Comparison of ENCODE assay signal across 18 cellular contexts in genomic region chr6:80467408-80467807, GRCh38.
DNase-seq lines count a peak whose midpoint lies in the region; ATAC-seq and TF ChIP-seq lines count a peak whose summit lies in the region.
"Had no signal": no experiment of that assay in that cellular context is flagged by ENCODE, and none has a peak within 500 bp of the region (broad histone marks: within the 10 kb centered on the region; RNA-seq: fewer than 3 reads in every experiment).

No MANE protein-coding gene starts in this region.

- intact Hi-C loops in IMR-90 (cut with micrococcal nuclease) (no loop called here), heart left ventricle (cut with DNase I) (loop anchor here in 1 of 10 donors (10.0 kb wide), 1 partner anchor 103 kb away; no protein-coding TSS in a partner anchor), left ventricle myocardium superior (cut with micrococcal nuclease) (no loop called here), lower lobe of right lung (cut with DNase I) (no loop called here), OCI-LY7 (cut with micrococcal nuclease; ENCODE audit: unreplicated experiment) (no loop called here), transverse colon (cut with DNase I; ENCODE audit: low total_unique reads) (no loop called here)

- H3K9me3 Mint-ChIP-seq in chondrocyte (ENCODE audit: low read depth): no peaks in the 10 kb centered on the region
- H3K9me3 Mint-ChIP-seq: CD4-positive, alpha-beta memory T cell; GM23338; H9 had no signal

- H3K4me1 ChIP-seq in IMR-90 (ENCODE audit: control insufficient read depth, insufficient read depth, low read length) (no peaks in the 10 kb centered on the region), heart left ventricle (peaks cover 0 to 16% (median 0%) of the 10 kb centered on the region in 12 donors), lower lobe of right lung (no peaks in the 10 kb centered on the region), OCI-LY7 (ENCODE audit: insufficient read depth, low read length, poor library complexity, severe bottlenecking) (no peaks in the 10 kb centered on the region), transverse colon (peaks cover 0 to 4% (median 2%) of the 10 kb centered on the region in 4 donors)

- no peaks in the 10 kb centered on the region for H3K9me2 ChIP-seq in neural cell (ENCODE audit: insufficient read depth, low read length)
- H3K9me2 ChIP-seq in OCI-LY7 (ENCODE audit: insufficient read depth, low read length): no peaks in the 10 kb centered on the region

- H3K27me3 ChIP-seq in IMR-90 (ENCODE audit: control insufficient read depth, insufficient read depth, low read length) (no peaks in the 10 kb centered on the region), heart left ventricle (no peaks in the 10 kb centered on the region), neural cell (ENCODE audit: insufficient read depth, low read depth, low read length) (no peaks in the 10 kb centered on the region), lower lobe of right lung (ENCODE audit: low read depth) (no peaks in the 10 kb centered on the region), transverse colon (no peaks in the 10 kb centered on the region)

- no peak overlapping the region for H3K4me3 ChIP-seq in IMR-90 (ENCODE audit: insufficient read depth, low read depth, low read length)
- H3K4me3 ChIP-seq in heart left ventricle: no peak overlapping the region
- peak overlapping the region; percentile 42 for H3K4me3 ChIP-seq in neural cell (ENCODE audit: low read length)
- H3K4me3 ChIP-seq in lower lobe of right lung: no peak overlapping the region
- no peak overlapping the region for H3K4me3 ChIP-seq in OCI-LY7 (ENCODE audit: low read depth, low read length, poor library complexity, severe bottlenecking)
- H3K4me3 ChIP-seq in transverse colon: no peak overlapping the region
- H3K4me3 ChIP-seq: GM23338 had no signal

- POLR2A ChIA-PET in IMR-90 (lab: Charles Lee; ENCODE audit: unreplicated experiment) (no interaction called here), OCI-LY7 (lab: Charles Lee) (no interaction called here)

- H3K79me2 ChIP-seq in neural cell (replicated peaks; ENCODE audit: insufficient read depth, low read length) (no peaks in the 10 kb centered on the region), OCI-LY7 (ENCODE audit: insufficient read depth, low read depth, low read length) (no peaks in the 10 kb centered on the region)

- H2AFZ ChIP-seq in IMR-90 (replicated peaks; ENCODE audit: low read length, poor library complexity) (no peak overlapping the region), neural cell (ENCODE audit: low read depth, low read length) (no peak overlapping the region), OCI-LY7 (ENCODE audit: low read length) (no peak overlapping the region)
- H2AFZ ChIP-seq: GM23338 had no signal

- no peak for DNase-seq in IMR-90
- no peak for DNase-seq in heart left ventricle
- DNase-seq in left ventricle myocardium superior: no peak
- no peak for DNase-seq in chondrocyte (ENCODE audit: low spot score)
- no peak for DNase-seq in lower lobe of right lung
- DNase-seq in OCI-LY7 (ENCODE audit: low spot score): no peak
- DNase-seq in transverse colon: no peak
- DNase-seq: C1 segment of cervical spinal cord; Calu3; CD4-positive, alpha-beta memory T cell; COR-L47; DMS53; DMS79 treated with DMSO at 0.1 percent for 48 hours; GF-D8; H9 had no signal

- no peaks in the 10 kb centered on the region for H3K27me3 Mint-ChIP-seq in chondrocyte (ENCODE audit: low read depth)
- H3K27me3 Mint-ChIP-seq: CD4-positive, alpha-beta memory T cell had no signal

- 0 out of 2 replicates have a peak overlapping the region, but pooled peaks have one; percentile 15 for H2BK20ac ChIP-seq in IMR-90 (ENCODE audit: low read depth, low read length)

- H3K36me3 ChIP-seq in IMR-90 (ENCODE audit: control insufficient read depth, insufficient read depth, low read length): no peaks in the 10 kb centered on the region
- no peaks in the 10 kb centered on the region for H3K36me3 ChIP-seq in heart left ventricle
- no peaks in the 10 kb centered on the region for H3K36me3 ChIP-seq in neural cell (ENCODE audit: insufficient read depth, low read length)
- H3K36me3 ChIP-seq in lower lobe of right lung: no peaks in the 10 kb centered on the region
- H3K36me3 ChIP-seq in OCI-LY7 (ENCODE audit: insufficient read depth, low read length): no peaks in the 10 kb centered on the region
- no peaks in the 10 kb centered on the region for H3K36me3 ChIP-seq in transverse colon

- in situ Hi-C loops in IMR-90 (cut with MboI; ENCODE audit: low sequenced_read_pairs) (no loop called here), transverse colon (cut with MboI; ENCODE audit: low pct_ligation_motif_present in 1 of 4, low pct_unique_long_range_greater_than_20kb in 1 of 4, low sequenced_read_pairs in 3 of 4) (no loop called here)

- H3K79me1 ChIP-seq in IMR-90 (ENCODE audit: low read depth in 1 of 2, low read length in 2 of 2): no peaks in the 10 kb centered on the region

- ATAC-seq in IMR-90 (ENCODE audit: low read depth) (no peak), heart left ventricle (peak; percentile 92 to 99 (median 96)), left ventricle myocardium superior (peak; percentile 100), lower lobe of right lung (no peak)
- ATAC-seq: GM23338, HCT116 had no signal

- no peaks in the 10 kb centered on the region for H3K9me1 ChIP-seq in IMR-90 (ENCODE audit: insufficient read depth, low read length)

- WGBS in IMR-90 (ENCODE audit: extremely low coverage in 2 of 2, insufficient read length in 1 of 2), 2 experiments: no CpG with 5 or more reads among the region's 2 CpGs
- WGBS in heart left ventricle, 4 donors: 47 to 66% (median 52%) methylated on average over 2 of the region's 2 CpGs
- 71 to 98% methylated on average over 1 to 2 of the region's 2 CpGs for WGBS in transverse colon (ENCODE audit: low coverage in 1 of 2), 2 donors

- H3F3A ChIP-seq in neural cell (ENCODE audit: insufficient read depth, low read length, poor library complexity, severe bottlenecking): peaks cover 2% of the 10 kb centered on the region

- H3K4me2 ChIP-seq in IMR-90 (ENCODE audit: low read depth, low read length): no peak overlapping the region
- H3K4me2 ChIP-seq in neural cell (ENCODE audit: low read length): peak overlapping the region; percentile 28
- H3K4me2 ChIP-seq in OCI-LY7 (ENCODE audit: low read length): no peak overlapping the region
- H3K4me2 ChIP-seq: GM23338 had no signal

- no peak overlapping the region for H2BK5ac ChIP-seq in IMR-90 (ENCODE audit: low read depth, low read length, poor library complexity, severe bottlenecking)

- H2AK9ac ChIP-seq in IMR-90 (replicated peaks; ENCODE audit: low read depth, low read length, poor library complexity): no peak overlapping the region

- H4K8ac ChIP-seq in IMR-90 (ENCODE audit: low read depth in 2 of 2, low read length in 2 of 2): no peak overlapping the region

- H4K20me1 ChIP-seq in IMR-90 (ENCODE audit: insufficient read depth, low read length): no peaks in the 10 kb centered on the region
- H4K20me1 ChIP-seq in neural cell (ENCODE audit: insufficient read depth): no peaks in the 10 kb centered on the region
- H4K20me1 ChIP-seq in OCI-LY7 (ENCODE audit: insufficient read depth, low read length): no peaks in the 10 kb centered on the region

- no peak overlapping the region for H2AK5ac ChIP-seq in IMR-90 (ENCODE audit: low read depth, low read length)

- H3K23ac ChIP-seq in IMR-90 (ENCODE audit: low read depth, low read length): no peak overlapping the region

- no peak overlapping the region for H2BK120ac ChIP-seq in IMR-90 (ENCODE audit: low read depth, low read length)

- H3K56ac ChIP-seq in IMR-90 (ENCODE audit: extremely low read depth, insufficient read depth, low read length): no peak overlapping the region

- dilution Hi-C loops in IMR-90 (cut with HindIII; ENCODE audit: low sequenced_read_pairs, unreplicated experiment): no loop called here

- TF ChIP-seq CTCF in IMR-90 (conservative IDR thresholded peaks at IDR 0.05; ENCODE audit: low read depth, low read length) (no peak), heart left ventricle (IDR thresholded peaks at IDR 0.05) (no peak), neural cell (IDR thresholded peaks at IDR 0.05; ENCODE audit: poor library complexity, severe bottlenecking) (no peak), chondrocyte (IDR thresholded peaks at IDR 0.05) (no peak), lower lobe of right lung (IDR thresholded peaks at IDR 0.05) (no peak), OCI-LY7 (conservative IDR thresholded peaks at IDR 0.05; ENCODE audit: low read length) (no peak), transverse colon (IDR thresholded peaks at IDR 0.05) (no peak)

- no peak overlapping the region for H4K91ac ChIP-seq in IMR-90 (ENCODE audit: insufficient read depth, low read depth, low read length)

- BruUV-seq in IMR-90 (replicated peaks; lab: Mats Ljungman, UMichigan) (no TSS peak), OCI-LY7 (replicated peaks; lab: Mats Ljungman, UMichigan) (no TSS peak)

- H3K4ac ChIP-seq in IMR-90 (ENCODE audit: low read depth, low read length): no peak overlapping the region

- no peak overlapping the region for H3K27ac ChIP-seq in IMR-90 (ENCODE audit: insufficient read depth, low read length)
- H3K27ac ChIP-seq in heart left ventricle: peak overlapping the region in 1 of 12 donors; percentile 26
- H3K27ac ChIP-seq in neural cell (ENCODE audit: low read length): peak overlapping the region; percentile 94
- no peak overlapping the region for H3K27ac ChIP-seq in lower lobe of right lung
- no peak overlapping the region for H3K27ac ChIP-seq in OCI-LY7 (ENCODE audit: low read depth, low read length, poor library complexity, severe bottlenecking)
- H3K27ac ChIP-seq in transverse colon: no peak overlapping the region

- H3K27ac Mint-ChIP-seq in chondrocyte (ENCODE audit: unreplicated experiment): no peak overlapping the region
- H3K27ac Mint-ChIP-seq: CD4-positive, alpha-beta memory T cell; GM23338 had no signal

- no peaks in the 10 kb centered on the region for H3K36me3 Mint-ChIP-seq in chondrocyte (ENCODE audit: low read depth)
- H3K36me3 Mint-ChIP-seq: CD4-positive, alpha-beta memory T cell had no signal

- TF ChIP-seq EP300 in neural cell (conservative IDR thresholded peaks at IDR 0.05; ENCODE audit: poor library complexity, severe bottlenecking): no peak
- no peak for TF ChIP-seq EP300 in transverse colon (IDR thresholded peaks at IDR 0.05; ENCODE audit: low read depth)

- H3K4me3 Mint-ChIP-seq in chondrocyte (ENCODE audit: unreplicated experiment): no peak overlapping the region
- H3K4me3 Mint-ChIP-seq: CD4-positive, alpha-beta memory T cell; GM23338; H9 had no signal

- no peak overlapping the region for H3K9ac ChIP-seq in IMR-90 (ENCODE audit: low read depth, low read length)
- peak overlapping the region; percentile 55 for H3K9ac ChIP-seq in neural cell (ENCODE audit: low read length)

- no peak overlapping the region for H3K18ac ChIP-seq in IMR-90 (ENCODE audit: low read depth, low read length)

- CTCF ChIA-PET in IMR-90 (lab: Yijun Ruan, JAX) (interaction anchor here (0.6 kb wide), 1 partner anchor 76 kb away, joined by 5 read pairs; no protein-coding TSS in a partner anchor), OCI-LY7 (lab: Charles Lee; ENCODE audit: unreplicated experiment) (no interaction called here)

- no peak overlapping the region for H4K5ac ChIP-seq in IMR-90 (ENCODE audit: low read depth, low read length)

- H3K4me1 Mint-ChIP-seq in chondrocyte (ENCODE audit: low read depth): peaks cover 22% of the 10 kb centered on the region
- H3K4me1 Mint-ChIP-seq: CD4-positive, alpha-beta memory T cell had no signal

- H3K9me3 ChIP-seq in IMR-90 (ENCODE audit: control insufficient read depth, insufficient read depth, low read length) (no peaks in the 10 kb centered on the region), heart left ventricle (no peaks in the 10 kb centered on the region), neural cell (ENCODE audit: low read length) (no peaks in the 10 kb centered on the region), lower lobe of right lung (no peaks in the 10 kb centered on the region), OCI-LY7 (ENCODE audit: low read length) (no peaks in the 10 kb centered on the region), transverse colon (no peaks in the 10 kb centered on the region)

- H2BK15ac ChIP-seq in IMR-90 (ENCODE audit: low read depth, low read length): no peak overlapping the region

- H3K14ac ChIP-seq in IMR-90 (replicated peaks; ENCODE audit: low read depth, low read length): no peak overlapping the region

- no peak for TF ChIP-seq POLR2A in IMR-90 (IDR thresholded peaks at IDR 0.05; ENCODE audit: low read depth, low read length)
- no peak for TF ChIP-seq POLR2A in heart left ventricle (IDR thresholded peaks at IDR 0.05)
- no peak for TF ChIP-seq POLR2A in transverse colon (IDR thresholded peaks at IDR 0.05)

- TF ChIP-seq RAD21 in IMR-90 (IDR thresholded peaks at IDR 0.05; ENCODE audit: low read length) (no peak), neural cell (conservative IDR thresholded peaks at IDR 0.05) (no peak)

Comparison
In these comparisons a context has a peak if more than half of its experiments do, and no peak if none do; other contexts are left out.
1. ATAC-seq: peak in heart left ventricle (4 of 4) and left ventricle myocardium superior (single experiment); none in IMR-90 (single experiment) and lower lobe of right lung (0 of 2).